ENCODE assay signal across 2 cellular contexts in the genomic region with DNA sequence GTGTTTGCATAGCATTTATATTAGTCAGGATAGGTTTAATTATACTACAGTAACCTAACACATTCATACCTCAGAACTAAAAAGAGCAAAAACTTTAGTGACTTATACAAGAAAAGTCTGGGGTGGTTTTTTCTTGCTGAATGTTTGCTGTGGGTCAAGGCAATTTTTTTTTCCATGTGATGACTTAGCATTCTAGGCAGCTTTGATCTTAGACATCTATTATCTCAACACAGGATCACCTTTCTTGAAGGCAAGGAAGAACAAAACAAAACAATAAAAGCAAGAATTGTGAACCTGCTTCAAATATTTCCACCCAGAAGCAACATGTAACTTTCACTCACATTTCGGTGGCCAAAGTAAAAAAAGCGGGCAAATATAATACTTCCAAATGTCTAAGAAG.
TF ChIP-seq lines count a peak whose summit lies in the region.

No MANE protein-coding gene starts in this region.

TF ChIP-seq in IMR-90, 13 proteins besides CTCF, POLR2A, EP300 and RAD21:
- TF ChIP-seq SMC3 (IDR thresholded peaks at IDR 0.05; ENCODE audit: low read depth, low read length) (no peak), FOS (IDR thresholded peaks at IDR 0.05; ENCODE audit: low read depth, low read length) (no peak), ELK1 (IDR thresholded peaks at IDR 0.05; ENCODE audit: borderline replicate concordance, low read depth, low read length) (no peak), NFE2L2 (IDR thresholded peaks at IDR 0.05; ENCODE audit: low read depth, low read length) (no peak), CHD1 (IDR thresholded peaks at IDR 0.05; ENCODE audit: low read depth, low read length) (no peak), BHLHE40 (IDR thresholded peaks at IDR 0.05; ENCODE audit: low read depth, low read length) (no peak)

TF ChIP-seq in K562, 482 proteins besides CTCF, POLR2A, EP300 and RAD21:
- TF ChIP-seq HDGF (IDR thresholded peaks at IDR 0.05) = no peak
- peak; percentile 11; the same call in 1 of the 2 replicates for TF ChIP-seq MAFF (IDR thresholded peaks at IDR 0.05; ENCODE audit: low read length)
- 0 out of 2 replicates have a peak, but pooled peaks have one; percentile 28 for TF ChIP-seq SMARCA4 (IDR thresholded peaks at IDR 0.05)
- TF ChIP-seq ZFP1 (CRISPR knock-in tag; IDR thresholded peaks at IDR 0.05) = no peak
- peak; percentile 82 for TF ChIP-seq ZNF316 (IDR thresholded peaks at IDR 0.05)
- TF ChIP-seq E2F5 (CRISPR knock-in tag; IDR thresholded peaks at IDR 0.05) = no peak
- no peak for TF ChIP-seq THAP7 (CRISPR knock-in tag; IDR thresholded peaks at IDR 0.05)
- TF ChIP-seq RBM17 (IDR thresholded peaks at IDR 0.05; ENCODE audit: borderline replicate concordance, low read depth, low read length) = no peak
- TF ChIP-seq ZNF740 (CRISPR knock-in tag; IDR thresholded peaks at IDR 0.05) = no peak
- no peak for TF ChIP-seq ZNF740 (tag; IDR thresholded peaks at IDR 0.05)
- TF ChIP-seq TAF9B (IDR thresholded peaks at IDR 0.05; ENCODE audit: partially characterized antibody) = no peak
- 0 out of 2 replicates have a peak, but pooled peaks have one; percentile 26 for TF ChIP-seq DPF2 (IDR thresholded peaks at IDR 0.05)
- peak; percentile 80 for TF ChIP-seq MAFG (tag; conservative IDR thresholded peaks at IDR 0.05)
- TF ChIP-seq NFE2 (IDR thresholded peaks at IDR 0.05; ENCODE audit: low read depth) = peak; percentile 77
- TF ChIP-seq SOX6 (IDR thresholded peaks at IDR 0.05) = peak; percentile 34; the same call in 1 of the 2 replicates
- TF ChIP-seq ZNF384 (IDR thresholded peaks at IDR 0.05; ENCODE audit: low read depth, low read length) = peak; percentile 44; the same call in 1 of the 2 replicates
- TF ChIP-seq TFAM (CRISPR knock-in tag; conservative IDR thresholded peaks at IDR 0.05) = no peak
- peak; percentile 72 for TF ChIP-seq LEF1 (IDR thresholded peaks at IDR 0.05)
- peak; percentile 81 for TF ChIP-seq C11orf30 (IDR thresholded peaks at IDR 0.05; ENCODE audit: low read depth)
TF ChIP-seq in K562: peak in this region for 10.
